32 cellular contexts compared by ENCODE assay signal in the genomic region with DNA sequence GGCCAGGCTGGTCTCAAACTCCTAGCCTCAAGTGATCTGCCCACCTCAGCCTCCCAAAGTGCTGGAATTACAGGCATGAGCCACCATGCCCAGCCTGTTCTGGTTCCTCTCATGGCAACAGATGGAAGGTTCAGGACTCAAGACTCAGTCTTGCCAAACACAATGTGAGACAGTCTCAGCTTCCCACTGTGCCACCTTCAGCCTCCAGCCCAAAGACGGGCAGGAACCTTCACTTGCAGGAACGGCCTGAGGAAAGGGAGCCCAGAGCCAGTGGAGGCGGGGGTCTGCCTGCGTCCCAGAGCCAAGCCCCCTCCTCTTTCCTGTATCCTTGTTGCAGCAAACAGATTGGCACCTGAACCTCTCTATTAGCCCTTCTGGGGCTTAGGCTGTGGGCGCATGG. TPM values are rescaled to one million over a fixed set of nuclear protein-coding genes. Genes with fewer than 3 reads are reported as not detected.
"Had no signal": no experiment of that assay in that cellular context is flagged by ENCODE, and none has a peak within 500 bp of the region (broad histone marks: within the 10 kb centered on the region; RNA-seq: fewer than 3 reads in every experiment).

No MANE protein-coding gene starts in this region.

- H3K9me3 ChIP-seq: ascending aorta, breast epithelium, colonic mucosa, esophagus squamous epithelium, gastroesophageal sphincter had no signal

- ATAC-seq: activated CD4-positive, CD25-positive, alpha-beta regulatory T cell treated with anti-CD3 and anti-CD28 coated beads, Interleukin-2, amount 50 U/mL, for 24 hours; activated CD8-positive, alpha-beta T cell treated with anti-CD3 and anti-CD28 coated beads for 36 hours; activated naive CD4-positive, alpha-beta T cell treated with anti-CD3 and anti-CD28 coated beads, Interleukin-2, amount 50 U/mL, for 72 hours; activated T-cell treated with anti-CD3 and anti-CD28 coated beads, Interleukin-2, amount 50 U/mL, for 4 hours; activated T-helper 17 cell treated with anti-CD3 and anti-CD28 coated beads, Interleukin-2, amount 50 U/mL, for 72 hours; gastroesophageal sphincter; T-helper 17 cell had no signal

- H3K36me3 ChIP-seq: ascending aorta, breast epithelium, cardiac muscle cell, colonic mucosa, esophagus squamous epithelium, gastroesophageal sphincter, WERI-Rb-1 had no signal

- H3K4me3 ChIP-seq: ascending aorta, breast epithelium, cardiac muscle cell, colonic mucosa, esophagus squamous epithelium, gastroesophageal sphincter had no signal

- H3K27ac ChIP-seq: ascending aorta, breast epithelium, cardiac muscle cell, colonic mucosa, epithelial cell of prostate, esophagus squamous epithelium, gastroesophageal sphincter, WERI-Rb-1 had no signal

- H3K4me1 ChIP-seq: colonic mucosa had no signal

- DNase-seq: activated B cell treated with CpG ODN at 0.5 μM for 24 hours; activated CD4-positive, alpha-beta T cell treated with anti-CD3 and anti-CD28 coated beads for 48 hours; activated CD4-positive, alpha-beta T cell treated with anti-CD3 and anti-CD28 coated beads, Interleukin-2, amount 50 U/mL, for 1 hour; activated CD4-positive, alpha-beta T cell treated with anti-CD3 and anti-CD28 coated beads, Interleukin-2, amount 50 U/mL, for 48 hours; activated CD8-positive, alpha-beta memory T cell treated with anti-CD3 and anti-CD28 coated beads for 24 hours; activated CD8-positive, alpha-beta T cell treated with anti-CD3 and anti-CD28 coated beads for 36 hours; activated gamma-delta T cell; activated naive CD4-positive, alpha-beta T cell; activated naive CD4-positive, alpha-beta T cell treated with anti-CD3 and anti-CD28 coated beads, Interleukin-2, amount 10 ng/mL, durations not matched to agents 7 days and 5 days; activated naive CD8-positive, alpha-beta T cell treated with anti-CD3 and anti-CD28 coated beads, Interleukin-2, amount 10 ng/mL, durations not matched to agents 7 days and 5 days; activated T-cell treated with anti-CD3 and anti-CD28 coated beads, Interleukin-2, amount 50 U/mL, for 4 hours; central memory CD4-positive, alpha-beta T cell; cerebellar nuclear complex; colonic mucosa; effector CD8-positive, alpha-beta T cell; esophagus squamous epithelium; foreskin melanocyte; T-helper 1 cell; T-helper 17 cell; T1000; WERI-Rb-1 had no signal

RNA-seq across cellular contexts. Expression of gene CHST8, which starts 2.9 kb away (rescaled TPM):
- total RNA-seq: activated B cell treated with CpG ODN at 0.5 μM for 24 hours; activated CD8-positive, alpha-beta T cell treated with anti-CD3 and anti-CD28 coated beads for 36 hours; activated naive CD4-positive, alpha-beta T cell treated with anti-CD3 and anti-CD28 coated beads, Interleukin-2, amount 50 U/mL, for 72 hours; activated naive CD8-positive, alpha-beta T cell treated with anti-CD3 and anti-CD28 coated beads, Interleukin-2, amount 10 ng/mL, durations not matched to agents 7 days and 5 days; activated T-cell treated with anti-CD3 and anti-CD28 coated beads, Interleukin-2, amount 50 U/mL, for 4 hours; activated T-helper 17 cell treated with anti-CD3 and anti-CD28 coated beads, Interleukin-2, amount 50 U/mL, for 72 hours; ascending aorta; colonic mucosa; endothelial cell of umbilical vein; fibroblast of lung; fibroblast of villous mesenchyme had no signal
